ENCODE assay signal across 33 cellular contexts in the genomic region with DNA sequence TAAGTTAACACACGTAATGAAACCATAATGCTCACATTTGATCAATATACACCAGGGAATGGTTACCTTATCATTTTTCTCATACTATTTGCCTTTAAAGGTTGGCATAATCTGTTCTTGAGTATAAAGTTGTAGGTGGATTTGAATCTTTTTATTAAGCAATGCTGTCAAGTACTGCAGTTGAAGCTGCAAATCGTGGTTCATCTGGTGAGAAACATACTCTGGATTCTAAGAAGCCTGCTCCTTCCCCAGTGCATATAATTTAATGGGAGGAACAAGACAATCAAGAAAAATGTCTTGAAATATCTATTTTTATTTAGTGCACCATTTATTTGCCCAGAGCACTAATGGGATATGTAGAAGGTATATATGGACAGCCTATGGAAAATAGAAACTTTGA.
"Had no signal": no experiment of that assay in that cellular context is flagged by ENCODE, and none has a peak within 500 bp of the region (broad histone marks: within the 10 kb centered on the region; RNA-seq: fewer than 3 reads in every experiment).

No MANE protein-coding gene starts in this region.

- DNase-seq: Karpas-422, Kasumi-1, MG63, MM.1S, MV-4-11, NCI-H1048, NCI-H1092, NCI-H1092 treated with DMSO at 0.1 percent for 48 hours, NCI-H1105, NCI-H1105 treated with DMSO at 0.1 percent for 48 hours, NCI-H1417, NCI-H1417 treated with DMSO at 0.1 percent for 48 hours, NCI-H1436, NCI-H1436 treated with DMSO at 0.1 percent for 48 hours, NCI-H146, NCI-H1694, NCI-H1694 treated with DMSO at 0.1 percent for 48 hours, NCI-H187, NCI-H187 treated with DMSO at 0.1 percent for 48 hours, NCI-H1930, NCI-H2029, NCI-H2029 treated with DMSO at 0.1 percent for 48 hours, NCI-H2081, NCI-H2081 treated with DMSO at 0.1 percent for 48 hours, NCI-H2107, NCI-H2171, NCI-H2171 treated with DMSO at 0.1 percent for 48 hours, NCI-H2227 treated with DMSO at 0.1 percent for 48 hours, NCI-H226, NCI-H345, NCI-H446, NCI-H446 treated with DMSO at 0.1 percent for 48 hours, NCI-H510A had no signal
